ENCODE assay signal across 1 cellular context in the genomic region with DNA sequence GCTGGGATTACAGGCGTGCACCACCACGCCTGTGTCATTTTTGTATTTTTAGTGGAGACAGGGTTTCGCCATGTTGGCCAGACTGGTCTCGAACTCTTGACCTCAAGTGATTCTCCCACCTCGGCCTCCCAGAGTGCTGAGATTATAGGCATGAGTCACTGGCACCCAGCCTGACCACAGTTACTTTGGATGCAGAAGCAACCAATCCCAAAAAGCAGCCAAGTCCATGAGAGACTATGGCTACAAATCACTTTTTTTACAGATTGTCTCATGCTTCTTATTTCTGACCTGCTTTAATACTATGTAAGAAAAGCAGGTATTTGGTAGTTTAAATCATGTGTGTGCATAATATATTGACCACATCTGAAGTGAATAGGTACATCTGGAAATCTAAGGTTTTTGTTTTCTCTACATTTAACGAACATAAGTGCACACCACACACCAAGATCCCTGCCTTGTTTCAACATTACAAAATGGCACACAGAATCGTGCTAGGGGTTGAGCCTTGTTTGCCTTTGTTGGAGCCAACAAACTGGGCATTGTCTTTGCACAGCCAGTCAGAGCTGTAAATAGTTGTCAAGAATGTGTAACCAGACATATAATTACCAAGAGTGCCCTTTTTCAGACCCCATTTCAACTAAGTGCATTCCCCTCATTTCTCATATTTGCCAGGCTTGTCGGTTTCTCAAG.
TF ChIP-seq lines count a peak whose summit lies in the region.

No MANE protein-coding gene starts in this region.

TF ChIP-seq in HCT116, 20 proteins besides CTCF, POLR2A, EP300 and RAD21 (continued from another document):
- TF ChIP-seq, protein P1, sequence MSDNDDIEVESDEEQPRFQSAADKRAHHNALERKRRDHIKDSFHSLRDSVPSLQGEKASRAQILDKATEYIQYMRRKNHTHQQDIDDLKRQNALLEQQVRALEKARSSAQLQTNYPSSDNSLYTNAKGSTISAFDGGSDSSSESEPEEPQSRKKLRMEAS (IDR thresholded peaks at IDR 0.05): no peak
- TF ChIP-seq TCF7L2 (IDR thresholded peaks at IDR 0.05; ENCODE audit: borderline replicate concordance, extremely low read depth, insufficient read depth, insufficient read length): no peak
- no peak for TF ChIP-seq CEBPB (IDR thresholded peaks at IDR 0.05; ENCODE audit: low read depth)
TF ChIP-seq in HCT116: peak in this region for 0.
